In the genomic region with DNA sequence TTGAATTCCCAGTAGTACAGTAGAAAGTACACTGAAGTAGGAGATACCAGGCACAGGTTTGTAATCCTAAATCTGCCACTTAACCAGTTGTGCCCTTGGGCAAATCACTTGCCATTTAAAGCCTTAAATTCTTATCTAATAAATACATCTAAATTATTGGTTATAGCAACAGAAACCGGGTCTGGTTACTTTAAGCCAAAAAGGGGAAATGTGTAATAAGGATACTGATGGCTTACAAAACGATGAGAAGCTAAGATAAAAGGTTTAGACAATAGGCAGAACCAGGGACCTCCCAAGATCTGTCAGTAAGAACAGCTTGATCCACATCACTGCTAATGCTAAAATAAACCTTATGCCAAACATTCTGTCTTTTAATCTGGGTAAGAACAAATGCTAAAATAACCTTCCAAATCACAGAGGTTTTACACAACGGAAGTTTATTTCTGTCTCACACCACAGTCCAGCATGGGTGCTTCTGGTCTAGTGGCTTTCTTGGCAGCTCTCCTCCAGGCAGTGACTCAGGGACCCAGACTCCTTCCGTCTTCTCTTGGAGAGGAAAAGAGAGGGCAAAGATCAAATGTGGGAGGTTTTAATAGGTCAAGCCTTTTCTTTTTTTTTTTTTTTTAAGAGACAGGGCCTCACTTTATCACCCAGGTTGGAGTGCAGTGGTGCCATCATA, we compare ENCODE assay signal across 11 cellular contexts. TPM values are rescaled to one million over a fixed set of nuclear protein-coding genes. Genes with fewer than 3 reads are reported as not detected.
DNase-seq lines count a peak whose midpoint lies in the region; ATAC-seq and TF ChIP-seq lines count a peak whose summit lies in the region.
"Had no signal": no experiment of that assay in that cellular context is flagged by ENCODE, and none has a peak within 500 bp of the region (broad histone marks: within the 10 kb centered on the region; RNA-seq: fewer than 3 reads in every experiment).

No MANE protein-coding gene starts in this region.

- H3K9me3 Mint-ChIP-seq in HFFc6 (no peaks in the 10 kb centered on the region), glutamatergic neuron (ENCODE audit: unreplicated experiment) (peaks cover 3% of the 10 kb centered on the region)
- H3K9me3 Mint-ChIP-seq in activated naive CD4-positive, alpha-beta T cell treated with anti-CD3 and anti-CD28 coated beads, Interleukin-2, amount 50 U/mL, for 72 hours, result peaks cover 0 to 4% of the 10 kb centered on the region in 2 donors

- ATAC-seq in GM18909 (IDR thresholded peaks at IDR 0.05; ENCODE audit: poor library complexity, unreplicated experiment), result no peak
- no peak for ATAC-seq in GM18873 (IDR thresholded peaks at IDR 0.05; ENCODE audit: low FRiP score, unreplicated experiment)
- ATAC-seq in activated naive CD4-positive, alpha-beta T cell treated with anti-CD3 and anti-CD28 coated beads, Interleukin-2, amount 50 U/mL, for 72 hours, result no peak
- ATAC-seq: lower lobe of right lung had no signal

- H3K4me3 Mint-ChIP-seq in HFFc6 (peak overlapping the region; percentile 45; the same call in 1 of the 2 replicates), glutamatergic neuron (ENCODE audit: unreplicated experiment) (no peak overlapping the region)

- peak overlapping the region; percentile 83 for H3K27ac Mint-ChIP-seq in HFFc6
- no peak overlapping the region for H3K27ac Mint-ChIP-seq in glutamatergic neuron (ENCODE audit: unreplicated experiment)
- H3K27ac Mint-ChIP-seq in activated naive CD4-positive, alpha-beta T cell treated with anti-CD3 and anti-CD28 coated beads, Interleukin-2, amount 50 U/mL, for 72 hours, result no peak overlapping the region

- DNase-seq in A172 (ENCODE audit: low spot score) (peak; percentile 43), HFFc6 (peak; percentile 85), RPMI7951 (ENCODE audit: low read depth) (peak; percentile 84), epithelial cell of proximal tubule (ENCODE audit: low read depth) (peak; percentile 39), glutamatergic neuron (no peak)
- DNase-seq in activated naive CD4-positive, alpha-beta T cell treated with anti-CD3 and anti-CD28 coated beads, Interleukin-2, amount 50 U/mL, for 72 hours (ENCODE audit: low spot score in 2 of 2), result no peak
- DNase-seq: lower lobe of right lung; NCI-H526; stimulated activated CD4-positive, alpha-beta T cell treated with anti-CD3 and anti-CD28 coated beads, Interleukin-4, amount 100 ng/mL, for 4 hours had no signal

- no peak for TF ChIP-seq CTCF in HFFc6 (IDR thresholded peaks at IDR 0.05)
- TF ChIP-seq CTCF in epithelial cell of proximal tubule (conservative IDR thresholded peaks at IDR 0.05; ENCODE audit: low read depth, low read length), result no peak
- TF ChIP-seq CTCF in glutamatergic neuron (IDR thresholded peaks at IDR 0.05; ENCODE audit: partially characterized antibody, unreplicated experiment), result no peak

- H3K36me3 Mint-ChIP-seq in HFFc6 (ENCODE audit: low read depth) (peaks cover 6% of the 10 kb centered on the region; the same call in 1 of the 2 replicates), glutamatergic neuron (ENCODE audit: unreplicated experiment) (peaks cover 9% of the 10 kb centered on the region)
- H3K36me3 Mint-ChIP-seq in activated naive CD4-positive, alpha-beta T cell treated with anti-CD3 and anti-CD28 coated beads, Interleukin-2, amount 50 U/mL, for 72 hours, result no peaks in the 10 kb centered on the region

- H3K4me1 Mint-ChIP-seq in HFFc6 (ENCODE audit: low read depth) (peaks cover 21% of the 10 kb centered on the region), glutamatergic neuron (ENCODE audit: low read depth, unreplicated experiment) (no peaks in the 10 kb centered on the region)

- H3K27me3 Mint-ChIP-seq in HFFc6 (ENCODE audit: insufficient read depth), result peaks cover 7% of the 10 kb centered on the region
- no peaks in the 10 kb centered on the region for H3K27me3 Mint-ChIP-seq in glutamatergic neuron (ENCODE audit: unreplicated experiment)

- no peak overlapping the region for H3K4me3 ChIP-seq in epithelial cell of proximal tubule (ENCODE audit: low read depth, low read length)
- H3K4me3 ChIP-seq: lower lobe of right lung had no signal

RNA-seq across cellular contexts. Expression of gene ZMYM1, which starts 16.5 kb away (rescaled TPM):
- total RNA-seq in A172 (2014; rRNA removed; shearing (Covaris generic)), result 12.4 and 13.5 TPM in 2 replicates
- total RNA-seq in HFFc6 (2021; fragmentation: NEBNext Ultra II Directional; extraction: Animal tissue kit (Norgen Biotek cat#: 25700)), result 10 to 100 TPM; 14.5 to 20.2 (median 18.2) TPM
- 24.5 and 25.8 TPM in 2 replicates for total RNA-seq in RPMI7951 (2014; rRNA removed; shearing (Covaris generic))
- total RNA-seq in epithelial cell of proximal tubule (12.6 and 12.8 TPM in 2 replicates), glutamatergic neuron (ENCODE audit: unreplicated experiment) (12.1 TPM)
- 1 to 10 TPM; 3.1 to 6.0 TPM for total RNA-seq in activated naive CD4-positive, alpha-beta T cell treated with anti-CD3 and anti-CD28 coated beads, Interleukin-2, amount 50 U/mL, for 72 hours

RNA-seq across cellular contexts. Expression of gene ZMYM6, which starts 30.9 kb away (rescaled TPM):
- 6.7 and 8.4 TPM in 2 replicates for total RNA-seq in A172 (2014; rRNA removed; shearing (Covaris generic))
- total RNA-seq in HFFc6 (2021; fragmentation: NEBNext Ultra II Directional; extraction: Animal tissue kit (Norgen Biotek cat#: 25700)), result 10 to 100 TPM; 15.4 to 18.8 (median 16.7) TPM
- total RNA-seq in RPMI7951 (2014; rRNA removed; shearing (Covaris generic)), result 17.2 and 18.5 TPM in 2 replicates
- total RNA-seq in epithelial cell of proximal tubule (4.6 and 8.0 TPM in 2 replicates), glutamatergic neuron (ENCODE audit: unreplicated experiment) (25.1 TPM)
- 10 to 100 TPM; 15.0 to 20.9 TPM for total RNA-seq in activated naive CD4-positive, alpha-beta T cell treated with anti-CD3 and anti-CD28 coated beads, Interleukin-2, amount 50 U/mL, for 72 hours

Comparison
In these comparisons a context has a peak if more than half of its experiments do, and no peak if none do; other contexts are left out.
1. DNase-seq: peak in A172 (single experiment), HFFc6 (single experiment), RPMI7951 (single experiment) and epithelial cell of proximal tubule (single experiment); none in glutamatergic neuron (single experiment) and activated naive CD4-positive, alpha-beta T cell treated with anti-CD3 and anti-CD28 coated beads, Interleukin-2, amount 50 U/mL, for 72 hours (0 of 2).